Comparison of ENCODE assay signal across 8 cellular contexts in genomic region chr9:89410709-89411111, GRCh38.
DNase-seq lines count a peak whose midpoint lies in the region; ATAC-seq lines count a peak whose summit lies in the region.

No MANE protein-coding gene starts in this region.

- H3K27ac Mint-ChIP-seq in activated naive CD4-positive, alpha-beta T cell treated with anti-CD3 and anti-CD28 coated beads, Interleukin-2, amount 50 U/mL, for 24 hours, result peak overlapping the region; percentile 99

- DNase-seq in activated T-cell treated with anti-CD3 and anti-CD28 coated beads for 24 hours (ENCODE audit: low read depth) (peak; percentile 62), GOT3 (lab: John Stamatoyannopoulos, UW) (no peak), anterior cingulate cortex (lab: John Stamatoyannopoulos, UW) (no peak), NOMO-1 treated with DMSO at 0.1 percent for 48 hours (lab: John Stamatoyannopoulos, UW; ENCODE audit: unreplicated experiment) (no peak)
- no peak for DNase-seq in activated T-cell treated with anti-CD3 and anti-CD28 coated beads, Interleukin-2, amount 50 U/mL, for 1 hour
- DNase-seq in stimulated activated CD4-positive, alpha-beta T cell treated with anti-CD3 and anti-CD28 coated beads, Interleukin-4, amount 100 ng/mL, for 24 hours, result peak; percentile 81

- H3K4me3 Mint-ChIP-seq in activated naive CD4-positive, alpha-beta T cell treated with anti-CD3 and anti-CD28 coated beads, Interleukin-2, amount 50 U/mL, for 24 hours, result peak overlapping the region; percentile 82

- ATAC-seq in HG03565 (IDR thresholded peaks at IDR 0.05; ENCODE audit: unreplicated experiment), result peak; percentile 42

- no peaks in the 10 kb centered on the region for H3K27me3 Mint-ChIP-seq in activated naive CD4-positive, alpha-beta T cell treated with anti-CD3 and anti-CD28 coated beads, Interleukin-2, amount 50 U/mL, for 24 hours

- H3K9me3 Mint-ChIP-seq in activated naive CD4-positive, alpha-beta T cell treated with anti-CD3 and anti-CD28 coated beads, Interleukin-2, amount 50 U/mL, for 24 hours, result peaks cover 11% of the 10 kb centered on the region

- peaks cover 93% of the 10 kb centered on the region for H3K4me1 Mint-ChIP-seq in activated naive CD4-positive, alpha-beta T cell treated with anti-CD3 and anti-CD28 coated beads, Interleukin-2, amount 50 U/mL, for 24 hours

- H3K36me3 Mint-ChIP-seq in activated naive CD4-positive, alpha-beta T cell treated with anti-CD3 and anti-CD28 coated beads, Interleukin-2, amount 50 U/mL, for 24 hours, result peaks cover 31% of the 10 kb centered on the region

Comparison
In these comparisons a context has a peak if more than half of its experiments do, and no peak if none do; other contexts are left out.
1. DNase-seq: peak in activated T-cell treated with anti-CD3 and anti-CD28 coated beads for 24 hours (single experiment) and stimulated activated CD4-positive, alpha-beta T cell treated with anti-CD3 and anti-CD28 coated beads, Interleukin-4, amount 100 ng/mL, for 24 hours (single experiment); none in activated T-cell treated with anti-CD3 and anti-CD28 coated beads, Interleukin-2, amount 50 U/mL, for 1 hour (single experiment), GOT3 (single experiment), anterior cingulate cortex (0 of 58) and NOMO-1 treated with DMSO at 0.1 percent for 48 hours (single experiment).